ENCODE assay signal across 1 cellular context in genomic region chr4:17576932-17577659, GRCh38.
TF ChIP-seq lines count a peak whose summit lies in the region.

Gene LAP3, plus strand, starts transcription at chr4:17577198. Its CDS starts 268 bp downstream, at chr4:17577466.

TF ChIP-seq in K562, 482 proteins besides CTCF, POLR2A, EP300 and RAD21 (continued from another document and continues in another):
- TF ChIP-seq ZNF695 (CRISPR knock-in tag; IDR thresholded peaks at IDR 0.05) (no peak), E2F4 (CRISPR knock-in tag; IDR thresholded peaks at IDR 0.05; ENCODE audit: low read depth) (no peak), HDAC8 (tag; IDR thresholded peaks at IDR 0.05) (no peak), FOS (IDR thresholded peaks at IDR 0.05; ENCODE audit: extremely low read depth, insufficient read length) (no peak), ZNF263 (CRISPR knock-in tag; IDR thresholded peaks at IDR 0.05; ENCODE audit: borderline replicate concordance) (no peak; the same call in 1 of the 2 replicates), NFIC (IDR thresholded peaks at IDR 0.05) (no peak), ZNF707 (CRISPR knock-in tag; conservative IDR thresholded peaks at IDR 0.05) (no peak), MYBL2 (IDR thresholded peaks at IDR 0.05; ENCODE audit: low read depth) (no peak), MYBL2 (CRISPR knock-in tag; IDR thresholded peaks at IDR 0.05; ENCODE audit: borderline replicate concordance) (no peak), HMBOX1 (IDR thresholded peaks at IDR 0.05) (no peak), LARP7 (IDR thresholded peaks at IDR 0.05) (no peak), ZNF253 (CRISPR knock-in tag; conservative IDR thresholded peaks at IDR 0.05) (no peak), E2F5 (CRISPR knock-in tag; IDR thresholded peaks at IDR 0.05) (peak; percentile 15; the same call in 1 of the 2 replicates), E2F6 (IDR thresholded peaks at IDR 0.05; ENCODE audit: borderline replicate concordance in 1 of 2, extremely low read depth in 1 of 2, insufficient read depth in 1 of 2, insufficient read length in 1 of 2, low read depth in 1 of 2, low read length in 1 of 2, poor library complexity in 1 of 2, severe bottlenecking in 1 of 2) (peak; percentile 95 to 97), GMEB1 (CRISPR knock-in tag; IDR thresholded peaks at IDR 0.05) (peak; percentile 94), FOXA3 (CRISPR knock-in tag; conservative IDR thresholded peaks at IDR 0.05 in 1 of 2, IDR thresholded peaks at IDR 0.05 in 1 of 2) (no peak), CTCFL (IDR thresholded peaks at IDR 0.05; ENCODE audit: borderline replicate concordance, insufficient read depth, low read depth, low read length, poor library complexity, severe bottlenecking) (no peak), HNRNPLL (IDR thresholded peaks at IDR 0.05; ENCODE audit: low read depth, low read length, poor library complexity, severe bottlenecking) (peak; percentile 73), NBN (IDR thresholded peaks at IDR 0.05; ENCODE audit: low read depth) (peak; percentile 87; the same call in 1 of the 2 replicates), ZNF740 (CRISPR knock-in tag; IDR thresholded peaks at IDR 0.05) (no peak), ZNF740 (tag; IDR thresholded peaks at IDR 0.05) (no peak), MCM2 (IDR thresholded peaks at IDR 0.05; ENCODE audit: low read depth) (no peak), MNT (conservative IDR thresholded peaks at IDR 0.05) (peak; percentile 97 to 99), KAT2B (IDR thresholded peaks at IDR 0.05; ENCODE audit: low read depth, low read length) (no peak), ZNF655 (CRISPR knock-in tag; IDR thresholded peaks at IDR 0.05) (no peak), GATAD2B (IDR thresholded peaks at IDR 0.05; ENCODE audit: borderline replicate concordance) (no peak), PHF21A (IDR thresholded peaks at IDR 0.05; ENCODE audit: borderline replicate concordance, low read depth) (no peak), ETS1 (conservative IDR thresholded peaks at IDR 0.05; ENCODE audit: control insufficient read depth, low read depth, low read length) (peak; percentile 72), ZNF518B (CRISPR knock-in tag; IDR thresholded peaks at IDR 0.05) (no peak), MEF2A (IDR thresholded peaks at IDR 0.05; ENCODE audit: control insufficient read depth, low read depth, low read length) (no peak), MTA2 (IDR thresholded peaks at IDR 0.05; ENCODE audit: low read depth) (no peak), LEF1 (IDR thresholded peaks at IDR 0.05) (no peak), CREB5 (CRISPR knock-in tag; IDR thresholded peaks at IDR 0.05) (no peak), TAL1 (IDR thresholded peaks at IDR 0.05) (no peak), HDAC3 (IDR thresholded peaks at IDR 0.05; ENCODE audit: borderline replicate concordance, partially characterized antibody) (no peak), RBM17 (IDR thresholded peaks at IDR 0.05; ENCODE audit: borderline replicate concordance, low read depth, low read length) (no peak), ZNF134 (CRISPR knock-in tag; conservative IDR thresholded peaks at IDR 0.05) (no peak), CBX3 (IDR thresholded peaks at IDR 0.05; ENCODE audit: borderline replicate concordance in 1 of 2, low read length in 2 of 2) (peak in 1 of 2 experiments; percentile 43; a peak in 1 of 3 replicates), BCOR (IDR thresholded peaks at IDR 0.05) (no peak), ZC3H11A (IDR thresholded peaks at IDR 0.05; ENCODE audit: low read depth, low read length) (no peak), HNRNPUL1 (IDR thresholded peaks at IDR 0.05; ENCODE audit: low read length) (no peak), NCOA2 (IDR thresholded peaks at IDR 0.05; ENCODE audit: partially characterized antibody in 2 of 2) (no peak), SIN3A (IDR thresholded peaks at IDR 0.05; ENCODE audit: borderline replicate concordance in 2 of 2, control insufficient read depth in 1 of 2, low read depth in 2 of 2, low read length in 2 of 2) (peak; percentile 79 to 93; a peak in 3 of 4 replicates), EHMT2 (IDR thresholded peaks at IDR 0.05) (no peak), PTTG1 (tag; IDR thresholded peaks at IDR 0.05; ENCODE audit: low read depth) (no peak)
